Comparison of ENCODE assay signal across 8 cellular contexts in genomic region chr12:65825573-65826512, GRCh38. TPM values are rescaled to one million over a fixed set of nuclear protein-coding genes. Genes with fewer than 3 reads are reported as not detected.
DNase-seq lines count a peak whose midpoint lies in the region; ATAC-seq and TF ChIP-seq lines count a peak whose summit lies in the region.

No MANE protein-coding gene starts in this region.

- peaks cover 4% of the 10 kb centered on the region for H3K36me3 Mint-ChIP-seq in activated naive CD4-positive, alpha-beta T cell treated with anti-CD3 and anti-CD28 coated beads, Interleukin-2, amount 10 ng/mL, durations not matched to agents 7 days and 5 days

- ATAC-seq in foreskin keratinocyte: no peak

- no peaks in the 10 kb centered on the region for H3K9me3 ChIP-seq in neuron (ENCODE audit: low read length)

- peak overlapping the region; percentile 79 for H3K4me3 ChIP-seq in neuron (ENCODE audit: low read length)

- H2AFZ ChIP-seq in neuron (ENCODE audit: low read depth, low read length): peak overlapping the region; percentile 100

- no peak overlapping the region for H3K4me3 Mint-ChIP-seq in activated naive CD4-positive, alpha-beta T cell treated with anti-CD3 and anti-CD28 coated beads, Interleukin-2, amount 10 ng/mL, durations not matched to agents 7 days and 5 days

- DNase-seq in activated naive CD4-positive, alpha-beta T cell treated with anti-CD3 and anti-CD28 coated beads, Interleukin-2, amount 10 ng/mL, durations not matched to agents 7 days and 5 days: peak; percentile 24
- DNase-seq in activated naive CD4-positive, alpha-beta T cell treated with Interleukin-2 at 50 U/mL for 16 hours: no peak
- DNase-seq in SW480 (ENCODE audit: low spot score) (peak; percentile 41), foreskin keratinocyte (no peak), SK-N-DZ (ENCODE audit: low spot score) (no peak), NCI-H2227 (lab: John Stamatoyannopoulos, UW; ENCODE audit: unreplicated experiment) (no peak)
- no peak for DNase-seq in NK-92 treated with Interleukin-12 subunit alpha and Interleukin-12 subunit beta, amount 100 ng/mL, for 24 hours (lab: John Stamatoyannopoulos, UW)

- CTCF ChIA-PET in activated naive CD4-positive, alpha-beta T cell treated with anti-CD3 and anti-CD28 coated beads, Interleukin-2, amount 10 ng/mL, durations not matched to agents 7 days and 5 days (lab: Charles Lee): no interaction called here

- peak overlapping the region; percentile 64 for H3K27ac ChIP-seq in foreskin keratinocyte

- H3K36me3 ChIP-seq in neuron (ENCODE audit: insufficient read depth, low read length): peaks cover 2% of the 10 kb centered on the region

- TF ChIP-seq CTCF in foreskin keratinocyte (conservative IDR thresholded peaks at IDR 0.05): no peak

- H3K27ac Mint-ChIP-seq in activated naive CD4-positive, alpha-beta T cell treated with anti-CD3 and anti-CD28 coated beads, Interleukin-2, amount 10 ng/mL, durations not matched to agents 7 days and 5 days: no peak overlapping the region

- H3K27me3 ChIP-seq in foreskin keratinocyte (no peaks in the 10 kb centered on the region), neuron (ENCODE audit: insufficient read depth, low read length) (no peaks in the 10 kb centered on the region)

- peaks cover 76% of the 10 kb centered on the region for H3K27me3 Mint-ChIP-seq in activated naive CD4-positive, alpha-beta T cell treated with anti-CD3 and anti-CD28 coated beads, Interleukin-2, amount 10 ng/mL, durations not matched to agents 7 days and 5 days

- H3K4me1 ChIP-seq in foreskin keratinocyte: peaks cover 25% of the 10 kb centered on the region
- peaks cover 39% of the 10 kb centered on the region for H3K4me1 ChIP-seq in neuron (ENCODE audit: insufficient read depth, low read length)

- no peaks in the 10 kb centered on the region for H3K9me3 Mint-ChIP-seq in activated naive CD4-positive, alpha-beta T cell treated with anti-CD3 and anti-CD28 coated beads, Interleukin-2, amount 10 ng/mL, durations not matched to agents 7 days and 5 days

- peaks cover 30% of the 10 kb centered on the region for H3K4me1 Mint-ChIP-seq in activated naive CD4-positive, alpha-beta T cell treated with anti-CD3 and anti-CD28 coated beads, Interleukin-2, amount 10 ng/mL, durations not matched to agents 7 days and 5 days

RNA-seq across cellular contexts. Expression of gene HMGA2, which starts 1.6 kb away (rescaled TPM):
- 113 and 163 TPM in 2 replicates for total RNA-seq in foreskin keratinocyte
- 77.7 and 95.5 TPM in 2 replicates for polyA plus RNA-seq in foreskin keratinocyte
- not detected in 2 replicates for polyA plus RNA-seq in SK-N-DZ (2014; cell fraction: cytosol; rRNA removed)
- not detected in 2 replicates for polyA plus RNA-seq in SK-N-DZ (2014; cell fraction: nucleus; rRNA removed)

Comparison
In these comparisons a context has a peak if more than half of its experiments do, and no peak if none do; other contexts are left out.
1. DNase-seq: peak in activated naive CD4-positive, alpha-beta T cell treated with anti-CD3 and anti-CD28 coated beads, Interleukin-2, amount 10 ng/mL, durations not matched to agents 7 days and 5 days (single experiment) and SW480 (single experiment); none in activated naive CD4-positive, alpha-beta T cell treated with Interleukin-2 at 50 U/mL for 16 hours (single experiment), foreskin keratinocyte (0 of 2), NK-92 treated with Interleukin-12 subunit alpha and Interleukin-12 subunit beta, amount 100 ng/mL, for 24 hours (single experiment), SK-N-DZ (single experiment) and NCI-H2227 (single experiment).